In the genomic region with DNA sequence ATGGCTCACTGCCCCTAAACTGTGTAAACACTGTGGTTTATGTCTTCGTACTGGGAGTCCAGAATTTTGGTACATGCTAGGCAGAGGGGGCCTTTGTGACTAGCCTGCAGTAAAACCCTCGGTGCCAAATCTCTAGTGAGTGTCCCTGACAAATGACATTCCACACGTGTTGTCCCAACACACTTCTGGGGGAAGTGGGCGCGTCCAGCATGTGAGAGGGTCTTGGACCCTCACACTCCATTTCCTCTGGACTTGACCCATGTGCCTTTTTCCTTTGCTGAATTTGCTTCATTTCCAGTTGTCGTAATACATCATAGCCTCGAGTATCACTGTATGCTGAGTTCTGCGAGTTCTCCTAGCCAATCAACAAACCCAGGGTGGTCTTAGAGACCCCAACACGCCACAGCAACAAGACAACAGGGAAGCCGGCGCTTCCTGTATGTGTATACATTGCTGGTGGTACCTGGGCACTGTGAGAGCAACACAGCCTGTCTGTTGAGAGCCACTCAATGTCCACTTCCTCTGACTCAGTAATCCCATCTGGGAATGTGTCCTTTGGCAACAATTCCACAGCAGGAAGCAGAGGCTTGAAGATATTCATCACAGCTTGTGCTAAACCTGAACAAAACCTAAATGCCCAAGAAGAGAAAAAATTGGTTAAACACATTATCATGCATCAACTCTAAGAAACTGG, we compare ENCODE assay signal across 1 cellular context.
TF ChIP-seq lines count a peak whose summit lies in the region.

No MANE protein-coding gene starts in this region.

TF ChIP-seq in HepG2, 621 proteins besides CTCF, POLR2A, EP300 and RAD21:
- TF ChIP-seq THRA (CRISPR knock-in tag; IDR thresholded peaks at IDR 0.05; ENCODE audit: borderline replicate concordance) (no peak), ZNF496 (CRISPR knock-in tag; IDR thresholded peaks at IDR 0.05; ENCODE audit: insufficient replicate concordance) (no peak), PCBP2 (optimal IDR thresholded peaks at IDR 0.05; ENCODE audit: low read depth, low read length, poor library complexity, severe bottlenecking) (no peak), ZNF788 (CRISPR knock-in tag; IDR thresholded peaks at IDR 0.05; ENCODE audit: borderline replicate concordance) (no peak), ZNF296 (CRISPR knock-in tag; conservative IDR thresholded peaks at IDR 0.05) (no peak), BRCA1 (CRISPR knock-in tag; IDR thresholded peaks at IDR 0.05) (no peak), TEAD3 (CRISPR knock-in tag; optimal IDR thresholded peaks at IDR 0.05; ENCODE audit: borderline replicate concordance) (peak; percentile 41), ZMYM2 (CRISPR knock-in tag; IDR thresholded peaks at IDR 0.05) (no peak), RCOR2 (CRISPR knock-in tag; IDR thresholded peaks at IDR 0.05) (no peak), CENPBD1 (CRISPR knock-in tag; IDR thresholded peaks at IDR 0.05; ENCODE audit: borderline replicate concordance, low read depth) (no peak), MIER3 (CRISPR knock-in tag; IDR thresholded peaks at IDR 0.05; ENCODE audit: borderline replicate concordance) (no peak), ETV5 (CRISPR knock-in tag; IDR thresholded peaks at IDR 0.05; ENCODE audit: borderline replicate concordance) (0 out of 2 replicates have a peak, but pooled peaks have one; percentile 21)
